In the genomic region with DNA sequence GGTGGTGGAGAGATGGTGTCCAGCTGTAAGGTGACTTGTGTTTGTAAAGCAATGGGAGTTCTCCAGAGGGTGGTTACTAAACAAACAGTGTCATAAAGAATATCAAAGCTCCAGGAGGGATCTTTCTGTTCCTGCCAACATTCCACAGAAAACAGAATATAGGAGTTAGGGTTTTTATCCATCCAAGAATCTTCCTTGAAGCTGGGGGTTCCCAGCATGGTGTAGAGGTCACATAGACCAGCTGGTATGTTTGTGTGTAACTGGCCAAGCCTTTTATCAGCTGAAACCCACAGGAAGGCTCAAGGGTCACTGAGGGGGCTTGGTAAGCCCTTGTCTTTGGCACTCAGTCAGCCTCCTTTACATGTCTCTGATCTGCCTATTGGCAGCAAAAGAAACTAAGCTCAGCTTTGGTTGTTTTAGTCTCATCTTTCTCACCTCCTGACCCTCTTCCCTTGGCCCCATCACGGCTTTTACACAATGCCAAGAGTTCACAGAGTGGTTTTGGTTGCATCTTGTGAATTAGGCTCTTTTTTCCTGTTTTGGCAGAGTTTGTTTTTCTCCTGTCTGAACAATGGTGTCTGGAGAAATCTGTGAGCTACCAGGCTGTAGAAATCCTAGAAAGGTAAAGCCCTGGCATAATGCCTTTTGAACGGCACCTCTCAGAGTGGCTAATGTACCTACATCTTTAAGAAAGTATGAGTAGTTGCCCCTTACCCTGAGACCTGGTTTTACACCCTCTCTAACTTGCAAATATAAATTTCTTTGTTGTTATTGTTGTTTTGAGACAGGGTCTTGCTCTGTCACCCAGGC, we compare ENCODE assay signal across 19 cellular contexts. TPM values are rescaled to one million over a fixed set of nuclear protein-coding genes. Genes with fewer than 3 reads are reported as not detected.
A peak's percentile ranks its signal among the peaks of the same experiment; 100 is the strongest.
DNase-seq lines count a peak whose midpoint lies in the region; ATAC-seq and TF ChIP-seq lines count a peak whose summit lies in the region.
"Had no signal": no experiment of that assay in that cellular context is flagged by ENCODE, and none has a peak within 500 bp of the region (broad histone marks: within the 10 kb centered on the region; RNA-seq: fewer than 3 reads in every experiment).

No MANE protein-coding gene starts in this region.

- H3K27ac Mint-ChIP-seq in neural crest cell (ENCODE audit: unreplicated experiment) = peak overlapping the region; percentile 16

- POLR2A ChIA-PET in AG04450 (lab: Yijun Ruan, JAX) = interaction anchor here (0.6 to 2.3 kb wide), 3 partner anchors 21 to 102 kb away, joined by 6 to 12 read pairs (median 10); a partner anchor contains a TSS

- peak; percentile 16 for DNase-seq in AG04450 (ENCODE audit: low read depth, low spot score)
- DNase-seq in NCI-H146 (lab: John Stamatoyannopoulos, UW) = peak; percentile 81
- peak; percentile 5 for DNase-seq in dermis blood vessel endothelial cell
- DNase-seq in neural crest cell (ENCODE audit: low read depth, low spot score) = no peak
- no peak for DNase-seq in NCI-H1436 (lab: John Stamatoyannopoulos, UW)
- no peak for DNase-seq in gastrocnemius medialis
- DNase-seq: activated CD4-positive, alpha-beta T cell treated with anti-CD3 and anti-CD28 coated beads for 1 hour; activated effector memory CD4-positive, alpha-beta T cell treated with anti-CD3 and anti-CD28 coated beads, Interleukin-2, amount 50 U/mL, for 16 hours; amniotic stem cell; left ventricle myocardium inferior; NCI-H2029 treated with DMSO at 0.1 percent for 48 hours; sigmoid colon; SK-N-SH; T1000 had no signal

- peaks cover 0 to 3% of the 10 kb centered on the region in 2 donors for H3K4me1 ChIP-seq in gastrocnemius medialis

- CTCF ChIA-PET in AG04450 (lab: Charles Lee) = interaction anchor here (1.4 to 2.3 kb wide), 3 partner anchors 17 to 40 kb away, joined by 3 to 10 read pairs (median 7); a partner anchor contains a TSS

- H3K36me3 Mint-ChIP-seq in neural crest cell (ENCODE audit: low read depth) = peaks cover 5% of the 10 kb centered on the region

- H3K4me1 Mint-ChIP-seq in neural crest cell = peaks cover 6% of the 10 kb centered on the region

- H3K27me3 ChIP-seq in AG04450 (ENCODE audit: control insufficient read depth, insufficient read depth, low read length) = peaks cover 3% of the 10 kb centered on the region
- H3K27me3 ChIP-seq in gastrocnemius medialis = no peaks in the 10 kb centered on the region
- H3K27me3 ChIP-seq: sigmoid colon had no signal

- TF ChIP-seq CTCF in AG04450 (IDR thresholded peaks at IDR 0.05; ENCODE audit: low read depth, low read length) (no peak), neural crest cell (conservative IDR thresholded peaks at IDR 0.05) (no peak), gastrocnemius medialis (IDR thresholded peaks at IDR 0.05 in 4 of 5, conservative IDR thresholded peaks at IDR 0.05 in 1 of 5) (no peak)

- no peak overlapping the region for H3K4me3 ChIP-seq in AG04450 (ENCODE audit: low read depth, low read length)
- H3K4me3 ChIP-seq in gastrocnemius medialis = no peak overlapping the region
- H3K4me3 ChIP-seq: left ventricle myocardium inferior, sigmoid colon had no signal

- peak overlapping the region; percentile 54 for H3K27ac ChIP-seq in AG04450 (ENCODE audit: low read depth, low read length)
- no peak overlapping the region for H3K27ac ChIP-seq in gastrocnemius medialis
- H3K27ac ChIP-seq: left ventricle myocardium inferior had no signal

- H3K9me3 ChIP-seq in AG04450 (ENCODE audit: control insufficient read depth, insufficient read depth, low read length) (no peaks in the 10 kb centered on the region; the same call in 1 of the 2 replicates), gastrocnemius medialis (no peaks in the 10 kb centered on the region)
- H3K9me3 ChIP-seq: left ventricle myocardium inferior, sigmoid colon, SK-N-SH had no signal

- ATAC-seq in GM21717 (IDR thresholded peaks at IDR 0.05; ENCODE audit: unreplicated experiment) = no peak
- no peak for ATAC-seq in GM21447 (IDR thresholded peaks at IDR 0.05; ENCODE audit: unreplicated experiment)
- no peak for ATAC-seq in gastrocnemius medialis

- TF ChIP-seq POLR2A in gastrocnemius medialis (IDR thresholded peaks at IDR 0.05) = no peak

- intact Hi-C loops in gastrocnemius medialis (cut with DNase I; ENCODE audit: low total_unique reads) = no loop called here

- no peaks in the 10 kb centered on the region for H3K36me3 ChIP-seq in gastrocnemius medialis
- H3K36me3 ChIP-seq: left ventricle myocardium inferior, sigmoid colon had no signal

- peaks cover 3% of the 10 kb centered on the region for H3K9me3 Mint-ChIP-seq in neural crest cell

- in situ Hi-C loops in gastrocnemius medialis (cut with MboI; ENCODE audit: low sequenced_read_pairs in 4 of 4) = no loop called here

- peaks cover 26% of the 10 kb centered on the region for H3K27me3 Mint-ChIP-seq in neural crest cell (ENCODE audit: low read depth)

- H3K4me3 Mint-ChIP-seq in neural crest cell = no peak overlapping the region

RNA-seq across cellular contexts. Expression of a gene that starts 4.6 kb away (rescaled TPM):
- polyA plus RNA-seq in AG04450 (2011; rRNA removed) = 0.09 and 0.14 TPM in 2 replicates
- polyA minus RNA-seq in AG04450 (2011; rRNA and poly(A)+ RNA removed) = not detected in 2 replicates
- total RNA-seq in dermis blood vessel endothelial cell (0.34 TPM in 1 of 2 replicates, not detected in the other), neural crest cell (not detected in 2 replicates), gastrocnemius medialis (not detected)
- total RNA-seq: H1, left ventricle myocardium inferior, mononuclear cell, osteoblast had no signal
- polyA plus RNA-seq: H1, SK-N-SH had no signal

RNA-seq across cellular contexts. Expression of a gene that starts 4.8 kb away (rescaled TPM):
- polyA plus RNA-seq in AG04450 (2011; rRNA removed) = 86.7 and 96.3 TPM in 2 replicates
- polyA minus RNA-seq in AG04450 (2011; rRNA and poly(A)+ RNA removed) = 33.9 and 43.3 TPM in 2 replicates
- total RNA-seq in dermis blood vessel endothelial cell (52.5 and 75.7 TPM in 2 replicates), neural crest cell (85.3 and 92.7 TPM in 2 replicates), gastrocnemius medialis (100 to 1,000 TPM in 1 of 4 donors, 10 to 100 TPM in 3; 76.2 to 104 (median 86.8) TPM)

RNA-seq across cellular contexts. Expression of a gene that starts 20.8 kb away (rescaled TPM):
- 106 and 107 TPM in 2 replicates for polyA plus RNA-seq in AG04450 (2011; rRNA removed)
- 55.3 and 58.5 TPM in 2 replicates for polyA minus RNA-seq in AG04450 (2011; rRNA and poly(A)+ RNA removed)
- total RNA-seq in dermis blood vessel endothelial cell (133 and 168 TPM in 2 replicates), neural crest cell (48.7 and 49.5 TPM in 2 replicates), gastrocnemius medialis (100 to 1,000 TPM in 1 of 4 donors, 10 to 100 TPM in 3; 82.3 to 102 (median 88.0) TPM)

RNA-seq across cellular contexts. Expression of a gene that starts 22.9 kb away (rescaled TPM):
- polyA plus RNA-seq in AG04450 (2011; rRNA removed) = 2.3 and 2.7 TPM in 2 replicates
- polyA minus RNA-seq in AG04450 (2011; rRNA and poly(A)+ RNA removed) = 3.1 and 3.6 TPM in 2 replicates
- 3.4 TPM in 2 replicates for total RNA-seq in dermis blood vessel endothelial cell
- total RNA-seq in neural crest cell = 0.58 and 0.73 TPM in 2 replicates
- total RNA-seq in gastrocnemius medialis = not detected
- total RNA-seq: left ventricle myocardium inferior, osteoblast had no signal

RNA-seq across cellular contexts. Expression of a gene that starts 29.9 kb away (rescaled TPM):
- 111 and 129 TPM in 2 replicates for polyA plus RNA-seq in AG04450 (2011; rRNA removed)
- polyA minus RNA-seq in AG04450 (2011; rRNA and poly(A)+ RNA removed) = 46.4 and 63.3 TPM in 2 replicates
- total RNA-seq in dermis blood vessel endothelial cell (77.6 and 128 TPM in 2 replicates), neural crest cell (172 and 175 TPM in 2 replicates), gastrocnemius medialis (100 to 1,000 TPM in 1 of 4 donors, 10 to 100 TPM in 3; 84.2 to 101 (median 88.7) TPM)

Comparison
In these comparisons a context has a peak if more than half of its experiments do, and no peak if none do; other contexts are left out.
1. DNase-seq: peak in AG04450 (single experiment), NCI-H146 (single experiment) and dermis blood vessel endothelial cell (single experiment); none in neural crest cell (single experiment), NCI-H1436 (single experiment) and gastrocnemius medialis (0 of 2).